ENCODE assay signal across 20 cellular contexts in the genomic region with DNA sequence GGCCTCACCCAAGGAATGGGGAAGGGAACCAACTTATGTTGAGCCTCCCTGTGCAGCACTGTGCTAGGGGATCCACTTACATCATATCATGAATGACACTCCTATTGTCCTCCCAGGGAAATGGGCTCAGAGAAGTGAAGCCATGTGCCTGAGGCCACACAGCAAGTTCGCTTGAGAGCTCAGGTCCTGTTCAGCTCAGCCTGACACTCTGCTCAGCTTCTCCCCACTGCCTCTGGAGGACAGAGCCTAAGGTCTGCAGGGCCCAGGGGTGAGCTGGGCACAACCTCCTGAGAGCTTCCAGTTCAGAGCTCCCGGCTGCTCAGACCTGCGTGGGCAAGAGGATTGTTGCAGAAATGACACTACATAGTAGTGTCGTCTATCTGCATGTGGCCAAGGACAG.
A peak's percentile ranks its signal among the peaks of the same experiment; 100 is the strongest.
DNase-seq lines count a peak whose midpoint lies in the region; ATAC-seq and TF ChIP-seq lines count a peak whose summit lies in the region.
"Had no signal": no experiment of that assay in that cellular context is flagged by ENCODE, and none has a peak within 500 bp of the region (broad histone marks: within the 10 kb centered on the region; RNA-seq: fewer than 3 reads in every experiment).

No MANE protein-coding gene starts in this region.

- no peaks in the 10 kb centered on the region for H3K9me3 Mint-ChIP-seq in CD4-positive, CD25-positive, alpha-beta regulatory T cell
- H3K9me3 Mint-ChIP-seq in chondrocyte (ENCODE audit: low read depth), result no peaks in the 10 kb centered on the region
- H3K9me3 Mint-ChIP-seq in stimulated activated memory B cell treated with anti-CD40 and anti-IgM and Interleukin-4, amounts not matched to agents 10 μg/mL and 1 μg/mL and 100 μg/mL, for 72 hours, result no peaks in the 10 kb centered on the region
- H3K9me3 Mint-ChIP-seq: CD8-positive, alpha-beta T cell; IgD-negative memory B cell had no signal

- no peaks in the 10 kb centered on the region for H3K9me2 ChIP-seq in OCI-LY1 (ENCODE audit: low read depth, low read length)

- H3K4me2 ChIP-seq in OCI-LY1 (ENCODE audit: low read length), result no peak overlapping the region

- no peak overlapping the region; the same call in 1 of the 2 replicates for H3K9ac ChIP-seq in OCI-LY1 (ENCODE audit: low read length)

- H3K9me3 ChIP-seq in CD4-positive, CD25-positive, alpha-beta regulatory T cell (ENCODE audit: control insufficient read depth in 2 of 2, low read length in 2 of 2), result no peaks in the 10 kb centered on the region
- H3K9me3 ChIP-seq in OCI-LY1 (ENCODE audit: low read length), result no peaks in the 10 kb centered on the region
- H3K9me3 ChIP-seq: MG63 had no signal

- DNase-seq in CD4-positive, CD25-positive, alpha-beta regulatory T cell, result no peak
- DNase-seq in chondrocyte (ENCODE audit: low spot score) (peak; percentile 55), DMS79 (lab: John Stamatoyannopoulos, UW) (no peak), cerebellar cortex (ENCODE audit: low spot score) (no peak), NCI-H524 (lab: John Stamatoyannopoulos, UW) (no peak)
- DNase-seq: AML-193; Calu3; CD8-positive, alpha-beta T cell; Kasumi-1; MG63; NCI-H1092; NCI-H1436 treated with DMSO at 0.1 percent for 48 hours; NCI-H2029; NCI-H345; SHP77 had no signal

- H3K36me3 ChIP-seq in CD4-positive, CD25-positive, alpha-beta regulatory T cell (ENCODE audit: control insufficient read depth, insufficient read depth, low read length), result no peaks in the 10 kb centered on the region
- H3K36me3 ChIP-seq in OCI-LY1 (ENCODE audit: insufficient read depth, low read length), result no peaks in the 10 kb centered on the region
- H3K36me3 ChIP-seq: MG63 had no signal

- H4K20me1 ChIP-seq in OCI-LY1 (ENCODE audit: insufficient read depth, low read length), result no peaks in the 10 kb centered on the region

- H3K79me2 ChIP-seq in OCI-LY1 (ENCODE audit: insufficient read depth, low read length), result no peaks in the 10 kb centered on the region

- 0 out of 2 replicates have a peak, but pooled peaks cover 2% of the 10 kb centered on the region for H3F3A ChIP-seq in OCI-LY1 (ENCODE audit: insufficient read depth, low read length)

- H3K4me1 ChIP-seq in CD4-positive, CD25-positive, alpha-beta regulatory T cell (ENCODE audit: control insufficient read depth, insufficient read depth, low read length, poor library complexity, severe bottlenecking), result peaks cover 60% of the 10 kb centered on the region
- H3K4me1 ChIP-seq in OCI-LY1 (ENCODE audit: insufficient read depth, low read length, severe bottlenecking), result peaks cover 30% of the 10 kb centered on the region

- H3K27ac ChIP-seq in CD4-positive, CD25-positive, alpha-beta regulatory T cell (ENCODE audit: insufficient read depth, low read length, poor library complexity, severe bottlenecking), result no peak overlapping the region
- peak overlapping the region; percentile 80 for H3K27ac ChIP-seq in OCI-LY1 (ENCODE audit: low read depth, low read length, poor library complexity, severe bottlenecking)
- H3K27ac ChIP-seq: SK-N-MC had no signal

- peak overlapping the region in 1 of 4 donors; percentile 65 for H3K4me3 Mint-ChIP-seq in CD4-positive, CD25-positive, alpha-beta regulatory T cell
- H3K4me3 Mint-ChIP-seq in chondrocyte (ENCODE audit: unreplicated experiment), result no peak overlapping the region
- H3K4me3 Mint-ChIP-seq in stimulated activated memory B cell treated with anti-CD40 and anti-IgM and Interleukin-4, amounts not matched to agents 10 μg/mL and 1 μg/mL and 100 μg/mL, for 72 hours, result no peak overlapping the region
- H3K4me3 Mint-ChIP-seq: CD8-positive, alpha-beta T cell had no signal

- no peaks in the 10 kb centered on the region for H3K36me3 Mint-ChIP-seq in CD4-positive, CD25-positive, alpha-beta regulatory T cell
- no peaks in the 10 kb centered on the region for H3K36me3 Mint-ChIP-seq in chondrocyte (ENCODE audit: low read depth)
- no peaks in the 10 kb centered on the region for H3K36me3 Mint-ChIP-seq in stimulated activated memory B cell treated with anti-CD40 and anti-IgM and Interleukin-4, amounts not matched to agents 10 μg/mL and 1 μg/mL and 100 μg/mL, for 72 hours
- H3K36me3 Mint-ChIP-seq: CD8-positive, alpha-beta T cell had no signal

- no peaks in the 10 kb centered on the region for H3K27me3 ChIP-seq in CD4-positive, CD25-positive, alpha-beta regulatory T cell (ENCODE audit: control insufficient read depth, insufficient read depth, low read length)
- H3K27me3 ChIP-seq in OCI-LY1 (ENCODE audit: insufficient read depth, low read length), result no peaks in the 10 kb centered on the region
- H3K27me3 ChIP-seq: MG63 had no signal

- H3K27ac Mint-ChIP-seq in CD4-positive, CD25-positive, alpha-beta regulatory T cell, result peak overlapping the region; percentile 88 to 93 (median 89)
- H3K27ac Mint-ChIP-seq in chondrocyte (ENCODE audit: unreplicated experiment), result no peak overlapping the region
- H3K27ac Mint-ChIP-seq in stimulated activated memory B cell treated with anti-CD40 and anti-IgM and Interleukin-4, amounts not matched to agents 10 μg/mL and 1 μg/mL and 100 μg/mL, for 72 hours, result peak overlapping the region; percentile 71
- H3K27ac Mint-ChIP-seq: CD8-positive, alpha-beta T cell had no signal

- peaks cover 15 to 80% (median 44%) of the 10 kb centered on the region in 4 donors for H3K4me1 Mint-ChIP-seq in CD4-positive, CD25-positive, alpha-beta regulatory T cell
- peaks cover 14% of the 10 kb centered on the region for H3K4me1 Mint-ChIP-seq in chondrocyte (ENCODE audit: low read depth)
- H3K4me1 Mint-ChIP-seq in stimulated activated memory B cell treated with anti-CD40 and anti-IgM and Interleukin-4, amounts not matched to agents 10 μg/mL and 1 μg/mL and 100 μg/mL, for 72 hours, result peaks cover 82% of the 10 kb centered on the region

- no peak overlapping the region for H2AFZ ChIP-seq in OCI-LY1 (ENCODE audit: low read length)

- peaks cover 4% of the 10 kb centered on the region for H3K27me3 Mint-ChIP-seq in CD4-positive, CD25-positive, alpha-beta regulatory T cell
- H3K27me3 Mint-ChIP-seq in chondrocyte (ENCODE audit: low read depth), result peaks cover 11% of the 10 kb centered on the region
- no peaks in the 10 kb centered on the region for H3K27me3 Mint-ChIP-seq in stimulated activated memory B cell treated with anti-CD40 and anti-IgM and Interleukin-4, amounts not matched to agents 10 μg/mL and 1 μg/mL and 100 μg/mL, for 72 hours
- H3K27me3 Mint-ChIP-seq: IgD-negative memory B cell had no signal

- ATAC-seq in CD4-positive, CD25-positive, alpha-beta regulatory T cell (ENCODE audit: low read depth in 2 of 2), result no peak
- ATAC-seq in stimulated activated memory B cell treated with anti-CD40 and anti-IgM and Interleukin-4, amounts not matched to agents 10 μg/mL and 1 μg/mL and 100 μg/mL, for 72 hours, result no peak
- ATAC-seq: CD8-positive, alpha-beta T cell; HCT116 had no signal

- TF ChIP-seq CTCF in OCI-LY1 (IDR thresholded peaks at IDR 0.05; ENCODE audit: low read length), result no peak
- no peak for TF ChIP-seq CTCF in chondrocyte (IDR thresholded peaks at IDR 0.05)

- H3K4me3 ChIP-seq in CD4-positive, CD25-positive, alpha-beta regulatory T cell (ENCODE audit: low read depth, low read length), result peak overlapping the region; percentile 7
- H3K4me3 ChIP-seq in OCI-LY1 (ENCODE audit: low read depth, low read length, poor library complexity, severe bottlenecking), result no peak overlapping the region
- H3K4me3 ChIP-seq: MG63, SK-N-MC had no signal
